Comparison of ENCODE assay signal across 1 cellular context in the genomic region with DNA sequence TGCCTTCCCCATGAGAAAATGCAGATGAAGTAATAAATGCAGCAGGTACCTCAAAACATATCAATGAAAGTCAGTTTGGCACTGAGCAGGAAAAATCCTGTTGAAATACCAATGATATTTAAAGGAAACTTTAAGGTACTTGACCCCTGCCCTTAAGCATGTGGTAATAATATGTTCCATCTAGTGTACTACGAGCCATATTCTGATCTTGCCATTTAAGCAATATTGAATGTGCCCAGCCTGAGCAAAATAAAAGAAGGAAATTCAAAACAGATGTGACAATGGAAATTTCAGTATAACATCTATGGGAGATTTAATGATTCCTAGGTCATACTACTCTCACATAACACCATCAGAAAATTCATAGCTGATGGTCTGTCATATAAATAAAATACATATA.
TF ChIP-seq lines count a peak whose summit lies in the region.

No MANE protein-coding gene starts in this region.

TF ChIP-seq in SK-N-SH treated with all-trans-retinoic acid at 6 μM for 48 hours, 23 proteins besides CTCF, POLR2A, EP300 and RAD21 (continued from another document):
- TF ChIP-seq TSHZ2 (CRISPR knock-in tag; IDR thresholded peaks at IDR 0.05): no peak
- TF ChIP-seq, protein P1, sequence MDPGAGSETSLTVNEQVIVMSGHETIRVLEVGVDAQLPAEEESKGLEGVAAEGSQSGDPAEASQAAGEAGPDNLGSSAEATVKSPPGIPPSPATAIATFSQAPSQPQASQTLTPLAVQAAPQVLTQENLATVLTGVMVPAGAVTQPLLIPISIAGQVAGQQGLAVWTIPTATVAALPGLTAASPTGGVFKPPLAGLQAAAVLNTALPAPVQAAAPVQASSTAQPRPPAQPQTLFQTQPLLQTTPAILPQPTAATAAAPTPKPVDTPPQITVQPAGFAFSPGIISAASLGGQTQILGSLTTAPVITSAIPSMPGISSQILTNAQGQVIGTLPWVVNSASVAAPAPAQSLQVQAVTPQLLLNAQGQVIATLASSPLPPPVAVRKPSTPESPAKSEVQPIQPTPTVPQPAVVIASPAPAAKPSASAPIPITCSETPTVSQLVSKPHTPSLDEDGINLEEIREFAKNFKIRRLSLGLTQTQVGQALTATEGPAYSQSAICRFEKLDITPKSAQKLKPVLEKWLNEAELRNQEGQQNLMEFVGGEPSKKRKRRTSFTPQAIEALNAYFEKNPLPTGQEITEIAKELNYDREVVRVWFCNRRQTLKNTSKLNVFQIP (CRISPR knock-in tag; IDR thresholded peaks at IDR 0.05; ENCODE audit: borderline replicate concordance, low read depth): no peak
- no peak for TF ChIP-seq GLIS3 (CRISPR knock-in tag; IDR thresholded peaks at IDR 0.05)
- TF ChIP-seq ZFP3 (CRISPR knock-in tag; IDR thresholded peaks at IDR 0.05): no peak
- no peak for TF ChIP-seq BACH2 (CRISPR knock-in tag; IDR thresholded peaks at IDR 0.05; ENCODE audit: borderline replicate concordance)
- TF ChIP-seq SNAI2 (CRISPR knock-in tag; IDR thresholded peaks at IDR 0.05): no peak
- TF ChIP-seq CSDC2 (CRISPR knock-in tag; IDR thresholded peaks at IDR 0.05): no peak
- TF ChIP-seq OSR1 (CRISPR knock-in tag; IDR thresholded peaks at IDR 0.05): no peak
- no peak for TF ChIP-seq ZNF8 (CRISPR knock-in tag; IDR thresholded peaks at IDR 0.05)
- TF ChIP-seq, protein P2, sequence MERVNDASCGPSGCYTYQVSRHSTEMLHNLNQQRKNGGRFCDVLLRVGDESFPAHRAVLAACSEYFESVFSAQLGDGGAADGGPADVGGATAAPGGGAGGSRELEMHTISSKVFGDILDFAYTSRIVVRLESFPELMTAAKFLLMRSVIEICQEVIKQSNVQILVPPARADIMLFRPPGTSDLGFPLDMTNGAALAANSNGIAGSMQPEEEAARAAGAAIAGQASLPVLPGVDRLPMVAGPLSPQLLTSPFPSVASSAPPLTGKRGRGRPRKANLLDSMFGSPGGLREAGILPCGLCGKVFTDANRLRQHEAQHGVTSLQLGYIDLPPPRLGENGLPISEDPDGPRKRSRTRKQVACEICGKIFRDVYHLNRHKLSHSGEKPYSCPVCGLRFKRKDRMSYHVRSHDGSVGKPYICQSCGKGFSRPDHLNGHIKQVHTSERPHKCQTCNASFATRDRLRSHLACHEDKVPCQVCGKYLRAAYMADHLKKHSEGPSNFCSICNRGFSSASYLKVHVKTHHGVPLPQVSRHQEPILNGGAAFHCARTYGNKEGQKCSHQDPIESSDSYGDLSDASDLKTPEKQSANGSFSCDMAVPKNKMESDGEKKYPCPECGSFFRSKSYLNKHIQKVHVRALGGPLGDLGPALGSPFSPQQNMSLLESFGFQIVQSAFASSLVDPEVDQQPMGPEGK (CRISPR knock-in tag; IDR thresholded peaks at IDR 0.05; ENCODE audit: borderline replicate concordance): no peak
- TF ChIP-seq ARNTL (CRISPR knock-in tag; IDR thresholded peaks at IDR 0.05; ENCODE audit: borderline replicate concordance, low read depth): no peak
- TF ChIP-seq ESRRG (CRISPR knock-in tag; IDR thresholded peaks at IDR 0.05): no peak
- TF ChIP-seq TCF4 (CRISPR knock-in tag; IDR thresholded peaks at IDR 0.05; ENCODE audit: borderline replicate concordance): no peak
